ENCODE assay signal across 17 cellular contexts in genomic region chr5:170442381-170442780, GRCh38. TPM values are rescaled to one million over a fixed set of nuclear protein-coding genes. Genes with fewer than 3 reads are reported as not detected.
DNase-seq lines count a peak whose midpoint lies in the region; TF ChIP-seq lines count a peak whose summit lies in the region.
"Had no signal": no experiment of that assay in that cellular context is flagged by ENCODE, and none has a peak within 500 bp of the region (broad histone marks: within the 10 kb centered on the region; RNA-seq: fewer than 3 reads in every experiment).

No MANE protein-coding gene starts in this region.

- TF ChIP-seq POLR2A in sigmoid colon (IDR thresholded peaks at IDR 0.05): no peak

- no peak for TF ChIP-seq CTCF in sigmoid colon (IDR thresholded peaks at IDR 0.05)

- no peaks in the 10 kb centered on the region for H3K27me3 ChIP-seq in sigmoid colon

- intact Hi-C loops in posterior vena cava (cut with DNase I) (no loop called here), sigmoid colon (cut with DNase I) (no loop called here)

- no peak for TF ChIP-seq EP300 in sigmoid colon (IDR thresholded peaks at IDR 0.05)

- no peaks in the 10 kb centered on the region for H3K4me1 ChIP-seq in sigmoid colon
- H3K4me1 ChIP-seq: Caco-2 had no signal

- 83 to 93% methylated on average over 5 of the region's 5 CpGs for WGBS in sigmoid colon, 2 donors

- H3K36me3 ChIP-seq in sigmoid colon: no peaks in the 10 kb centered on the region

- DNase-seq in ecto neural progenitor cell (ENCODE audit: low spot score) (peak; percentile 33), islet precursor cell (peak; percentile 47), posterior vena cava (ENCODE audit: low spot score) (peak; percentile 31), sigmoid colon (no peak), NCI-H69 (lab: John Stamatoyannopoulos, UW) (no peak), C1 segment of cervical spinal cord (lab: John Stamatoyannopoulos, UW) (no peak)
- DNase-seq: Caco-2; CD4-positive, CD25-positive, alpha-beta regulatory T cell; DMS153; DND-41; GM23248; H9 had no signal

- H3K27ac ChIP-seq in sigmoid colon: no peak overlapping the region
- H3K27ac ChIP-seq: C4-2B, GM23248 had no signal

- no peaks in the 10 kb centered on the region for H3K9me3 ChIP-seq in sigmoid colon
- H3K9me3 ChIP-seq: Caco-2 had no signal

- H3K4me3 ChIP-seq in sigmoid colon: no peak overlapping the region
- H3K4me3 ChIP-seq: GM23248 had no signal

RNA-seq across cellular contexts. Expression of gene KCNMB1, which starts 53.2 kb away (rescaled TPM):
- 10 to 100 TPM; 48.6 to 61.6 TPM for total RNA-seq in posterior vena cava
- 10 to 100 TPM; 38.6 to 59.8 (median 44.6) TPM for total RNA-seq in sigmoid colon
- polyA plus RNA-seq in sigmoid colon: 1 to 10 TPM in 2 of 3 donors, under 1 TPM in 1; 0.46 to 6.8 (median 1.2) TPM
- total RNA-seq: A172; A673; Caco-2; CD8-positive, alpha-beta T cell; GM23248; H4 had no signal
- polyA plus RNA-seq: GM23248 had no signal

Comparison
In these comparisons a context has a peak if more than half of its experiments do, and no peak if none do; other contexts are left out.
1. DNase-seq: peak in ecto neural progenitor cell (single experiment), islet precursor cell (single experiment) and posterior vena cava (single experiment); none in sigmoid colon (single experiment), NCI-H69 (single experiment) and C1 segment of cervical spinal cord (0 of 14).